Comparison of ENCODE assay signal across 1 cellular context in genomic region chr17:1708791-1709346, GRCh38.
TF ChIP-seq lines count a peak whose summit lies in the region.

No MANE protein-coding gene starts in this region.

TF ChIP-seq in K562, 482 proteins besides CTCF, POLR2A, EP300 and RAD21:
- peak; percentile 38; the same call in 1 of the 2 replicates for TF ChIP-seq EGR1 (conservative IDR thresholded peaks at IDR 0.05)
